ENCODE assay signal across 14 cellular contexts in the genomic region with DNA sequence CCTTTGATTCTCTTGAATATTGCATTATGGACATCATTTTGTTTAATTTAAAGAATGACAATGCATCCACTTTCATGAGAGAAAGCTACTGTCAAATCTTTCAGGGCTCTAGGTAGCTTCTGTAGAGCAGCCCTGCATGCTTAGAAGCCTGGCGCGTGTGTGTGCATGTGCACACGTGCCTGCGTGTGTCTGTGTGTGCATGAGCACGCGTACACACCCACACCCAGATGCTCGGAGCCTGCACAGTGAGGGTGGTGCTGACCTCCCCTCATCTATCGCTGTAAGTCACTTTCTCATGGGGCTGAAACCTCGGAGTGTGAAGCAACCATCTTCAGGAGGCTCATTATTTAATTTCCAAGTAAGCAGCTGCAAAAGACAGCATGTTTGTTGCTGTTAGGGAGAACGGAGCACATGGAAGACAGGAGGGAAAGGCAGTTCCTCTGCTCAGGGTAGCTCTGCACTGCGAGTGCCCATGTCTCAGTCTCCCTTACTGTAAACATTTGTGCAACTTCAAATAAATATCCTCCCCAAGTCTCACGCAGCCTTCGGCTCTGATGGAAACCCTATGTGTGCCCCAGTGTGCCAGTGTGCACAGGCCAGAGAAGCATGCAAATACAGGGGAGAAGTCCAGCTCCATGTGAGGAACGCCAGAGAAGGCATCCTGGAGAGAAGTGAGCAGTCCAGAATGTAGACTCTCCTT.
"Had no signal": no experiment of that assay in that cellular context is flagged by ENCODE, and none has a peak within 500 bp of the region (broad histone marks: within the 10 kb centered on the region; RNA-seq: fewer than 3 reads in every experiment).

No MANE protein-coding gene starts in this region.

- H3K27me3 Mint-ChIP-seq: memory B cell; stimulated activated memory B cell treated with anti-CD40 and anti-IgM and Interleukin-4, amounts not matched to agents 10 μg/mL and 1 μg/mL and 100 μg/mL, for 72 hours had no signal

- DNase-seq: activated naive CD4-positive, alpha-beta T cell treated with anti-CD3 and anti-CD28 coated beads, Interleukin-2, amount 50 U/mL, for 16 hours; cortex of kidney; effector memory CD4-positive, alpha-beta T cell; head of caudate nucleus; left lung; nephron progenitor cell; stimulated activated CD4-positive, alpha-beta T cell treated with anti-CD3 and anti-CD28 coated beads, Interleukin-1b, Interleukin-23, amount 100 ng/mL, for 48 hours; T-helper 2 cell had no signal

- H3K4me3 Mint-ChIP-seq: central memory CD8-positive, alpha-beta T cell; memory B cell; nephron progenitor cell; stimulated activated memory B cell treated with anti-CD40 and anti-IgM and Interleukin-4, amounts not matched to agents 10 μg/mL and 1 μg/mL and 100 μg/mL, for 72 hours; type B pancreatic cell had no signal

- H3K27ac ChIP-seq: adrenal gland, epithelial cell of prostate, left lung had no signal

- H3K4me1 Mint-ChIP-seq: central memory CD8-positive, alpha-beta T cell; memory B cell; stimulated activated memory B cell treated with anti-CD40 and anti-IgM and Interleukin-4, amounts not matched to agents 10 μg/mL and 1 μg/mL and 100 μg/mL, for 72 hours had no signal

- H3K9me3 Mint-ChIP-seq: central memory CD8-positive, alpha-beta T cell; nephron progenitor cell; type B pancreatic cell had no signal

- H3K27ac Mint-ChIP-seq: memory B cell; nephron progenitor cell; stimulated activated memory B cell treated with anti-CD40 and anti-IgM and Interleukin-4, amounts not matched to agents 10 μg/mL and 1 μg/mL and 100 μg/mL, for 72 hours; type B pancreatic cell had no signal

- H3K36me3 ChIP-seq: left lung had no signal

- ATAC-seq: left lung; stimulated activated memory B cell treated with anti-CD40 and anti-IgM and Interleukin-4, amounts not matched to agents 10 μg/mL and 1 μg/mL and 100 μg/mL, for 72 hours had no signal

- H3K9me3 ChIP-seq: adrenal gland, left lung had no signal

- H3K36me3 Mint-ChIP-seq: memory B cell; stimulated activated memory B cell treated with anti-CD40 and anti-IgM and Interleukin-4, amounts not matched to agents 10 μg/mL and 1 μg/mL and 100 μg/mL, for 72 hours; type B pancreatic cell had no signal

- H3K4me3 ChIP-seq: adrenal gland, left lung had no signal

- H3K27me3 ChIP-seq: adrenal gland, left lung had no signal
